13 cellular contexts compared by ENCODE assay signal in genomic region chr15:98874359-98874758, GRCh38.
DNase-seq lines count a peak whose midpoint lies in the region; ATAC-seq, FAIRE-seq and TF ChIP-seq lines count a peak whose summit lies in the region.
"Had no signal": no experiment of that assay in that cellular context is flagged by ENCODE, and none has a peak within 500 bp of the region (broad histone marks: within the 10 kb centered on the region; RNA-seq: fewer than 3 reads in every experiment).

No MANE protein-coding gene starts in this region.

- H2AFZ ChIP-seq in H9 (ENCODE audit: low read length): no peak overlapping the region

- no peak overlapping the region for H2BK120ac ChIP-seq in H9 (ENCODE audit: low read depth, low read length, poor library complexity, severe bottlenecking)

- no peak for TF ChIP-seq POLR2A in spleen (IDR thresholded peaks at IDR 0.05)

- H3K27me3 ChIP-seq in H9 (ENCODE audit: insufficient read depth, low read length): no peaks in the 10 kb centered on the region
- no peaks in the 10 kb centered on the region for H3K27me3 ChIP-seq in SJSA1 (replicated peaks)
- no peaks in the 10 kb centered on the region for H3K27me3 ChIP-seq in foreskin keratinocyte
- no peaks in the 10 kb centered on the region for H3K27me3 ChIP-seq in spleen (replicated peaks in 1 of 7)
- H3K27me3 ChIP-seq: colonic mucosa had no signal

- H2BK12ac ChIP-seq in H9 (ENCODE audit: insufficient read length, low read depth, low read length): no peak overlapping the region

- DNase-seq in H9: no peak
- peak in 1 of 2 experiments; percentile 24 for DNase-seq in SJSA1 (ENCODE audit: low read depth in 1 of 2, low spot score in 2 of 2)
- no peak for DNase-seq in foreskin keratinocyte
- DNase-seq in spleen: no peak
- no peak for DNase-seq in GM10248 (ENCODE audit: extremely low spot score)
- DNase-seq in D721Med (ENCODE audit: insufficient read length, low spot score): no peak
- no peak for DNase-seq in activated CD8-positive, alpha-beta memory T cell treated with anti-CD3 and anti-CD28 coated beads for 24 hours
- DNase-seq: colonic mucosa, DMS53, midbrain, WERI-Rb-1 had no signal

- H3K27ac ChIP-seq in H9 (ENCODE audit: insufficient read length, low read depth, low read length) (no peak overlapping the region), SJSA1 (peak overlapping the region; percentile 69), foreskin keratinocyte (peak overlapping the region; percentile 72), spleen (peak overlapping the region; percentile 8 to 86 (median 80))
- H3K27ac ChIP-seq: colonic mucosa, WERI-Rb-1 had no signal

- no peak overlapping the region for H3K14ac ChIP-seq in H9 (ENCODE audit: insufficient read depth, low read length)

- no peak overlapping the region for H2BK20ac ChIP-seq in H9 (ENCODE audit: low read depth, low read length, poor library complexity, severe bottlenecking)

- H4K8ac ChIP-seq in H9 (replicated peaks; ENCODE audit: insufficient read length, low read depth, low read length): no peak overlapping the region

- no peak overlapping the region for H3K18ac ChIP-seq in H9 (ENCODE audit: insufficient read length, low read depth, low read length)

- no peaks in the 10 kb centered on the region for H4K20me1 ChIP-seq in H9 (ENCODE audit: control insufficient read depth, insufficient read depth, insufficient read length)

- TF ChIP-seq CTCF in H9 (conservative IDR thresholded peaks at IDR 0.05): no peak
- TF ChIP-seq CTCF in foreskin keratinocyte (conservative IDR thresholded peaks at IDR 0.05): no peak
- no peak for TF ChIP-seq CTCF in spleen (IDR thresholded peaks at IDR 0.05 in 8 of 11, conservative IDR thresholded peaks at IDR 0.05 in 3 of 11)
- no peak for TF ChIP-seq CTCF in GM10248 (IDR thresholded peaks at IDR 0.05; ENCODE audit: control extremely low read depth, extremely low read depth, low read depth, missing control alignments)
- no peak for TF ChIP-seq CTCF in D721Med (IDR thresholded peaks at IDR 0.05; ENCODE audit: insufficient read depth, missing control alignments)

- H3K4ac ChIP-seq in H9 (ENCODE audit: low read depth, low read length): no peak overlapping the region

- intact Hi-C loops in spleen (cut with DNase I; ENCODE audit: low total_unique reads): no loop called here

- H3K27ac Mint-ChIP-seq in H9: peak overlapping the region in 2 of 3 experiments; percentile 27 to 62; a peak in 4 of 7 replicates
- H3K27ac Mint-ChIP-seq: stimulated activated naive CD8-positive, alpha-beta T cell treated with anti-CD3 and anti-CD28 coated beads, Interleukin-15, Interleukin-2, amounts not matched to agents 100 ng/mL and 50 ng/mL, for 24 hours had no signal

- no peaks in the 10 kb centered on the region for H3K9me3 ChIP-seq in H9 (ENCODE audit: control insufficient read depth, low read depth, low read length)
- no peaks in the 10 kb centered on the region for H3K9me3 ChIP-seq in SJSA1 (replicated peaks)
- H3K9me3 ChIP-seq in spleen: no peaks in the 10 kb centered on the region
- H3K9me3 ChIP-seq: colonic mucosa had no signal

- H3K79me1 ChIP-seq in H9 (ENCODE audit: insufficient read depth, low read depth, low read length, poor library complexity, severe bottlenecking): no peaks in the 10 kb centered on the region

- WGBS in H9 (ENCODE audit: extremely low coverage, insufficient read length, low lambda C conversion rate): no CpG with 5 or more reads among the region's 7 CpGs
- whole genome bisulfite sequencing in spleen, 5 donors: 50 to 71% (median 62%) methylated on average over 7 of the region's 7 CpGs

- H3K9ac ChIP-seq in H9 (ENCODE audit: extremely low read depth, insufficient read length, low read length): no peak overlapping the region

- H4K91ac ChIP-seq in H9 (ENCODE audit: insufficient read length, low read depth, low read length): no peak overlapping the region

- no peak overlapping the region for H2BK15ac ChIP-seq in H9 (ENCODE audit: low read depth, low read length)

- H2AK5ac ChIP-seq in H9 (ENCODE audit: insufficient read length, low read length): no peak overlapping the region

- no peaks in the 10 kb centered on the region for H3K36me3 ChIP-seq in SJSA1
- H3K36me3 ChIP-seq in spleen: no peaks in the 10 kb centered on the region
- H3K36me3 ChIP-seq: colonic mucosa, WERI-Rb-1 had no signal

- no peak for ATAC-seq in foreskin keratinocyte
- no peak for ATAC-seq in GM18909 (IDR thresholded peaks at IDR 0.05; ENCODE audit: poor library complexity, unreplicated experiment)

- no peak overlapping the region for H3K4me2 ChIP-seq in H9 (ENCODE audit: insufficient read depth, insufficient read length, low read length)

- H3K9me3 Mint-ChIP-seq in H9: no peaks in the 10 kb centered on the region
- H3K9me3 Mint-ChIP-seq: stimulated activated naive CD8-positive, alpha-beta T cell treated with anti-CD3 and anti-CD28 coated beads, Interleukin-15, Interleukin-2, amounts not matched to agents 100 ng/mL and 50 ng/mL, for 24 hours had no signal

- H3K4me3 ChIP-seq in SJSA1 (no peak overlapping the region), spleen (peak overlapping the region in 2 of 8 donors; percentile 2 to 31)
- H3K4me3 ChIP-seq: colonic mucosa had no signal

- no peak overlapping the region for H3T11ph ChIP-seq in H9 (ENCODE audit: low read length)

- no peaks in the 10 kb centered on the region for H3K27me3 Mint-ChIP-seq in H9 (ENCODE audit: low read depth)
- H3K27me3 Mint-ChIP-seq: stimulated activated naive CD8-positive, alpha-beta T cell treated with anti-CD3 and anti-CD28 coated beads, Interleukin-15, Interleukin-2, amounts not matched to agents 100 ng/mL and 50 ng/mL, for 24 hours had no signal

- no peak overlapping the region for H2BK5ac ChIP-seq in H9 (ENCODE audit: insufficient read length, low read length)

- H3K4me3 Mint-ChIP-seq in H9: no peak overlapping the region

- H4K5ac ChIP-seq in H9 (ENCODE audit: insufficient read length, low read depth, low read length): no peak overlapping the region

- CTCF ChIA-PET in GM10248 (lab: Yijun Ruan, JAX): interaction anchor here (1.1 to 1.9 kb wide), 2 partner anchors 9 to 16 kb away, joined by 3 to 6 read pairs; no protein-coding TSS in a partner anchor

- no peak overlapping the region for H3K23ac ChIP-seq in H9 (ENCODE audit: insufficient read length, low read depth, low read length)

- FAIRE-seq in D721Med (lab: Jason Lieb, UNC): no peak

- H3K4me1 Mint-ChIP-seq in H9: peaks cover 39 to 44% of the 10 kb centered on the region in 2 experiments

- POLR2A ChIA-PET in GM10248 (lab: Yijun Ruan, JAX): no interaction called here

- H3K79me2 ChIP-seq in H9 (ENCODE audit: insufficient read depth, low read length): peaks cover 16% of the 10 kb centered on the region; the same call in 1 of the 2 replicates

- H3K36me3 Mint-ChIP-seq in H9 (ENCODE audit: insufficient read depth in 1 of 3, low read depth in 3 of 3): peaks cover 0 to 1% (median 0%) of the 10 kb centered on the region in 3 experiments; a peak in 3 of 7 replicates

- no peaks in the 10 kb centered on the region for H3K23me2 ChIP-seq in H9 (ENCODE audit: insufficient read length, low read depth, low read length, poor library complexity, severe bottlenecking)

- H3K4me1 ChIP-seq in H9 (ENCODE audit: insufficient read depth, low read length) (peaks cover 3% of the 10 kb centered on the region; the same call in 1 of the 2 replicates), SJSA1 (replicated peaks) (peaks cover 77% of the 10 kb centered on the region), foreskin keratinocyte (peaks cover 49% of the 10 kb centered on the region), spleen (peaks cover 0 to 70% (median 26%) of the 10 kb centered on the region in 6 donors)
- H3K4me1 ChIP-seq: colonic mucosa had no signal

- H3K56ac ChIP-seq in H9 (ENCODE audit: insufficient read length, low read depth, low read length): no peak overlapping the region
